In the genomic region with DNA sequence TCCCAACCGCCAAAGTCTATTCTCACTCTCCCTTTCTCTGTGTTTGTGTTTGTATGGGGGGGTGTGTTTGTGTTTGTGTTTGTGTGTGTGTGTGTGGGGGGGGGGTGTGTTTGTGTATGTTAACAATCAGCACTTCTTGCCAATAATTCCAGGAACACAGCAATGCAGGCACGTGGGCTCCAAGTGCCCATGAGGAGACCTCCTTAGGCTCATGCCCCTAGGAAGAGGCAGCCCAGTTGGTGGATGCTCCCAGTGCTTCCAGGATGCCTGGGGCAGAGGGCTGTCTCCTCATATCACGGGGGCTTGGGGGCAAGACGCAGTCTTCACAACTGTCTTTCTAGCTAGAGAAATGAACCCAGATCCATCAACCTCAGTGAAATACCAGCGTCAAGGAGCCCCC, we compare ENCODE assay signal across 24 cellular contexts.
"Had no signal": no experiment of that assay in that cellular context is flagged by ENCODE, and none has a peak within 500 bp of the region (broad histone marks: within the 10 kb centered on the region; RNA-seq: fewer than 3 reads in every experiment).

No MANE protein-coding gene starts in this region.

- FAIRE-seq: RCC 7860 had no signal

- H3K9me3 ChIP-seq: adrenal gland, breast epithelium had no signal

- H3K4me3 ChIP-seq: adrenal gland, breast epithelium had no signal

- H3K36me3 ChIP-seq: adrenal gland, breast epithelium had no signal

- H3K36me3 Mint-ChIP-seq: activated naive CD8-positive, alpha-beta T cell treated with anti-CD3 and anti-CD28 coated beads, Interleukin-2, amount 10 ng/mL, durations not matched to agents 7 days and 5 days; WTC11 had no signal

- H3K4me1 ChIP-seq: breast epithelium had no signal

- H3K27me3 Mint-ChIP-seq: T-helper 17 cell had no signal

- H3K27ac ChIP-seq: breast epithelium had no signal

- DNase-seq: activated CD4-positive, alpha-beta T cell treated with anti-CD3 and anti-CD28 coated beads for 48 hours; activated CD4-positive, alpha-beta T cell treated with anti-CD3 and anti-CD28 coated beads, Interleukin-2, amount 50 U/mL, for 4 hours; activated CD4-positive, CD25-positive, alpha-beta regulatory T cell treated with anti-CD3 and anti-CD28 coated beads, Interleukin-2, amount 50 U/mL, for 72 hours; activated CD8-positive, alpha-beta memory T cell treated with anti-CD3 and anti-CD28 coated beads, Interleukin-2, amount 50 U/mL, for 48 hours; activated CD8-positive, alpha-beta T cell treated with anti-CD3 and anti-CD28 coated beads, Interleukin-2, amount 10 ng/mL, durations not matched to agents 7 days and 5 days; activated naive CD4-positive, alpha-beta T cell treated with anti-CD3 and anti-CD28 coated beads, Interleukin-2, amount 50 U/mL, for 16 hours; activated naive CD8-positive, alpha-beta T cell treated with anti-CD3 and anti-CD28 coated beads, Interleukin-2, amount 10 ng/mL, durations not matched to agents 7 days and 5 days; activated T-cell treated with anti-CD3 and anti-CD28 coated beads, Interleukin-2, amount 50 U/mL, for 1 hour; central memory CD4-positive, alpha-beta T cell; Karpas-422; MM.1S; NCI-H1105; NCI-H1436; NCI-H1694 treated with DMSO at 0.1 percent for 48 hours; NCI-H2029 treated with DMSO at 0.1 percent for 48 hours; NCI-H345; NCI-H510A treated with DMSO at 0.1 percent for 48 hours; SHP77 treated with DMSO at 0.1 percent for 48 hours; T-helper 17 cell; T-helper 9 cell had no signal

- H3K9me3 Mint-ChIP-seq: activated naive CD8-positive, alpha-beta T cell treated with anti-CD3 and anti-CD28 coated beads, Interleukin-2, amount 10 ng/mL, durations not matched to agents 7 days and 5 days; WTC11 had no signal

- H3K4me3 Mint-ChIP-seq: activated CD8-positive, alpha-beta T cell treated with anti-CD3 and anti-CD28 coated beads, Interleukin-2, amount 10 ng/mL, durations not matched to agents 7 days and 5 days; activated naive CD8-positive, alpha-beta T cell treated with anti-CD3 and anti-CD28 coated beads, Interleukin-2, amount 10 ng/mL, durations not matched to agents 7 days and 5 days; T-helper 17 cell; WTC11 had no signal

- H3K27ac Mint-ChIP-seq: activated CD8-positive, alpha-beta T cell treated with anti-CD3 and anti-CD28 coated beads, Interleukin-2, amount 10 ng/mL, durations not matched to agents 7 days and 5 days; activated naive CD8-positive, alpha-beta T cell treated with anti-CD3 and anti-CD28 coated beads, Interleukin-2, amount 10 ng/mL, durations not matched to agents 7 days and 5 days; T-helper 17 cell; WTC11 had no signal

- ATAC-seq: activated CD8-positive, alpha-beta T cell treated with anti-CD3 and anti-CD28 coated beads, Interleukin-2, amount 10 ng/mL, durations not matched to agents 7 days and 5 days; T-helper 17 cell had no signal

- H3K4me1 Mint-ChIP-seq: WTC11 had no signal

- H3K27me3 ChIP-seq: adrenal gland, breast epithelium had no signal
